ENCODE assay signal across 8 cellular contexts in genomic region chr17:67221062-67221998, GRCh38. TPM values are rescaled to one million over a fixed set of nuclear protein-coding genes. Genes with fewer than 3 reads are reported as not detected.
A peak's percentile ranks its signal among the peaks of the same experiment; 100 is the strongest.
DNase-seq lines count a peak whose midpoint lies in the region; ATAC-seq and TF ChIP-seq lines count a peak whose summit lies in the region.

No MANE protein-coding gene starts in this region.

- TF ChIP-seq POLR2A in thyroid gland (IDR thresholded peaks at IDR 0.05): no peak

- peaks cover 3 to 12% of the 10 kb centered on the region in 2 donors for H3K36me3 ChIP-seq in thyroid gland

- H3K4me3 ChIP-seq in thyroid gland (replicated peaks in 1 of 3): no peak overlapping the region

- 80 to 82% methylated on average over 5 of the region's 5 CpGs for WGBS in thyroid gland, 2 donors

- peaks cover 33% of the 10 kb centered on the region for H3K4me1 Mint-ChIP-seq in activated CD8-positive, alpha-beta T cell treated with anti-CD3 and anti-CD28 coated beads for 36 hours (ENCODE audit: low read depth)

- H3K4me1 ChIP-seq in thyroid gland: peaks cover 0 to 4% of the 10 kb centered on the region in 2 donors

- H3K27me3 ChIP-seq in thyroid gland: no peaks in the 10 kb centered on the region

- intact Hi-C loops in activated CD8-positive, alpha-beta T cell treated with anti-CD3 and anti-CD28 coated beads for 36 hours (cut with micrococcal nuclease): loop anchor here (5.0 kb wide), 1 partner anchor 71 kb away; no protein-coding TSS in a partner anchor
- intact Hi-C loops in left ventricle myocardium superior (cut with micrococcal nuclease): no loop called here
- intact Hi-C loops in thyroid gland (cut with DNase I): no loop called here

- peak; percentile 32 for ATAC-seq in activated CD8-positive, alpha-beta T cell treated with anti-CD3 and anti-CD28 coated beads for 36 hours
- peak; percentile 81 for ATAC-seq in left ventricle myocardium superior

- no peak overlapping the region for H3K4me3 Mint-ChIP-seq in activated CD8-positive, alpha-beta T cell treated with anti-CD3 and anti-CD28 coated beads for 36 hours

- H3K27ac Mint-ChIP-seq in activated CD8-positive, alpha-beta T cell treated with anti-CD3 and anti-CD28 coated beads for 36 hours: no peak overlapping the region

- peaks cover 32% of the 10 kb centered on the region for H3K36me3 Mint-ChIP-seq in activated CD8-positive, alpha-beta T cell treated with anti-CD3 and anti-CD28 coated beads for 36 hours (ENCODE audit: low read depth)

- H3K27me3 Mint-ChIP-seq in activated CD8-positive, alpha-beta T cell treated with anti-CD3 and anti-CD28 coated beads for 36 hours: no peaks in the 10 kb centered on the region

- H3K27ac ChIP-seq in thyroid gland: no peak overlapping the region

- no peaks in the 10 kb centered on the region for H3K9me3 ChIP-seq in thyroid gland

- POLR2A ChIA-PET in activated CD8-positive, alpha-beta T cell treated with anti-CD3 and anti-CD28 coated beads for 36 hours (lab: Charles Lee): interaction anchor here (1.3 to 1.4 kb wide), 2 partner anchors 12 to 15 kb away, joined by 3 read pairs; no protein-coding TSS in a partner anchor

- CTCF ChIA-PET in activated CD8-positive, alpha-beta T cell treated with anti-CD3 and anti-CD28 coated beads for 36 hours (lab: Charles Lee): interaction anchor here (0.7 to 4.5 kb wide), 23 partner anchors 9 to 139 kb away, joined by 3 to 47 read pairs (median 5); no protein-coding TSS in a partner anchor

- no peaks in the 10 kb centered on the region for H3K9me3 Mint-ChIP-seq in activated CD8-positive, alpha-beta T cell treated with anti-CD3 and anti-CD28 coated beads for 36 hours

- DNase-seq in SHP77 (lab: John Stamatoyannopoulos, UW): peak; percentile 3 to 18
- DNase-seq in SHP77 treated with DMSO at 0.1 percent for 48 hours (lab: John Stamatoyannopoulos, UW): no peak
- peak; percentile 60 for DNase-seq in NAMALWA (ENCODE audit: low spot score)
- peak; percentile 49 for DNase-seq in activated CD8-positive, alpha-beta T cell treated with anti-CD3 and anti-CD28 coated beads for 36 hours
- no peak for DNase-seq in left ventricle myocardium superior
- peak; percentile 47 to 48 for DNase-seq in thyroid gland
- DNase-seq in DMS153 treated with DMSO at 0.1 percent for 48 hours (lab: John Stamatoyannopoulos, UW; ENCODE audit: unreplicated experiment): no peak
- DNase-seq in activated CD4-positive, CD25-positive, alpha-beta regulatory T cell (lab: John Stamatoyannopoulos, UW): no peak

- peak; percentile 52 for TF ChIP-seq CTCF in activated CD8-positive, alpha-beta T cell treated with anti-CD3 and anti-CD28 coated beads for 36 hours (IDR thresholded peaks at IDR 0.05)
- peak in 4 of 6 experiments; percentile 25 to 68 (median 57) for TF ChIP-seq CTCF in thyroid gland (IDR thresholded peaks at IDR 0.05)

RNA-seq across cellular contexts. Expression of gene HELZ, which starts 23.7 kb away (rescaled TPM):
- 10 to 100 TPM; 74.4 to 74.9 TPM for total RNA-seq in activated CD8-positive, alpha-beta T cell treated with anti-CD3 and anti-CD28 coated beads for 36 hours
- 35.4 TPM for total RNA-seq in left ventricle myocardium superior
- total RNA-seq in thyroid gland: 100 to 1,000 TPM in 1 of 4 donors, 10 to 100 TPM in 3; 63.4 to 134 (median 88.2) TPM

Comparison
In these comparisons a context has a peak if more than half of its experiments do, and no peak if none do; other contexts are left out.
1. DNase-seq: peak in SHP77 (2 of 2), NAMALWA (single experiment), activated CD8-positive, alpha-beta T cell treated with anti-CD3 and anti-CD28 coated beads for 36 hours (single experiment) and thyroid gland (2 of 2); none in SHP77 treated with DMSO at 0.1 percent for 48 hours (single experiment), left ventricle myocardium superior (single experiment), DMS153 treated with DMSO at 0.1 percent for 48 hours (single experiment) and activated CD4-positive, CD25-positive, alpha-beta regulatory T cell (0 of 4).